Comparison of ENCODE assay signal across 22 cellular contexts in genomic region chr22:28369849-28370248, GRCh38.
A peak's percentile ranks its signal among the peaks of the same experiment; 100 is the strongest.
DNase-seq lines count a peak whose midpoint lies in the region; ATAC-seq, FAIRE-seq and TF ChIP-seq lines count a peak whose summit lies in the region.
"Had no signal": no experiment of that assay in that cellular context is flagged by ENCODE, and none has a peak within 500 bp of the region (broad histone marks: within the 10 kb centered on the region; RNA-seq: fewer than 3 reads in every experiment).

No MANE protein-coding gene starts in this region.

- no peak overlapping the region for H3K4me3 Mint-ChIP-seq in activated naive CD8-positive, alpha-beta T cell treated with anti-CD3 and anti-CD28 coated beads for 36 hours
- H3K4me3 Mint-ChIP-seq in activated naive CD8-positive, alpha-beta T cell treated with anti-CD3 and anti-CD28 coated beads, Interleukin-2, amount 50 U/mL, for 24 hours: no peak overlapping the region
- H3K4me3 Mint-ChIP-seq in stimulated activated effector memory CD8-positive, alpha-beta T cell treated with anti-CD3 and anti-CD28 coated beads, Interleukin-12 subunit alpha, Interleukin-12 subunit beta, amount 100 ng/mL, for 72 hours: no peak overlapping the region
- H3K4me3 Mint-ChIP-seq: CD4-positive, alpha-beta memory T cell; mesothelial cell of epicardium had no signal

- ATAC-seq in activated naive CD8-positive, alpha-beta T cell treated with anti-CD3 and anti-CD28 coated beads, Interleukin-2, amount 50 U/mL, for 24 hours: no peak
- ATAC-seq in K562 (peak; percentile 93), HG02970 (IDR thresholded peaks at IDR 0.05; ENCODE audit: low FRiP score, unreplicated experiment) (no peak)
- peak; percentile 66 for ATAC-seq in stimulated activated effector memory CD8-positive, alpha-beta T cell treated with anti-CD3 and anti-CD28 coated beads, Interleukin-12 subunit alpha, Interleukin-12 subunit beta, amount 100 ng/mL, for 72 hours
- ATAC-seq: gastrocnemius medialis had no signal

- CTCF ChIA-PET in K562 (lab: Yijun Ruan, JAX; ENCODE audit: low intra/inter-chr PET ratio): no interaction called here

- peak; percentile 51 for FAIRE-seq in K562 (lab: Jason Lieb, UNC)
- FAIRE-seq: TTC549 had no signal

- BruUV-seq in K562 (replicated peaks; lab: Mats Ljungman, UMichigan): no TSS peak

- no peaks in the 10 kb centered on the region for H3K9me1 ChIP-seq in K562 (ENCODE audit: control insufficient read depth, insufficient read depth, low read length)

- no peak overlapping the region for H3K9ac ChIP-seq in K562 (ENCODE audit: insufficient read depth in 1 of 2, low read depth in 2 of 2, low read length in 2 of 2)

- intact Hi-C loops in K562 (cut with micrococcal nuclease): no loop called here
- intact Hi-C loops in ovary (cut with DNase I): no loop called here

- H3K36me3 Mint-ChIP-seq in activated naive CD8-positive, alpha-beta T cell treated with anti-CD3 and anti-CD28 coated beads for 36 hours: peaks cover 2% of the 10 kb centered on the region
- H3K36me3 Mint-ChIP-seq in activated naive CD8-positive, alpha-beta T cell treated with anti-CD3 and anti-CD28 coated beads, Interleukin-2, amount 50 U/mL, for 24 hours (ENCODE audit: low read depth): no peaks in the 10 kb centered on the region
- no peaks in the 10 kb centered on the region for H3K36me3 Mint-ChIP-seq in stimulated activated effector memory CD8-positive, alpha-beta T cell treated with anti-CD3 and anti-CD28 coated beads, Interleukin-12 subunit alpha, Interleukin-12 subunit beta, amount 100 ng/mL, for 72 hours
- H3K36me3 Mint-ChIP-seq: CD4-positive, alpha-beta memory T cell had no signal

- peaks cover 30% of the 10 kb centered on the region for H3K4me1 Mint-ChIP-seq in activated naive CD8-positive, alpha-beta T cell treated with anti-CD3 and anti-CD28 coated beads for 36 hours
- H3K4me1 Mint-ChIP-seq in activated naive CD8-positive, alpha-beta T cell treated with anti-CD3 and anti-CD28 coated beads, Interleukin-2, amount 50 U/mL, for 24 hours: peaks cover 4% of the 10 kb centered on the region
- no peaks in the 10 kb centered on the region for H3K4me1 Mint-ChIP-seq in stimulated activated effector memory CD8-positive, alpha-beta T cell treated with anti-CD3 and anti-CD28 coated beads, Interleukin-12 subunit alpha, Interleukin-12 subunit beta, amount 100 ng/mL, for 72 hours

- H3K4me1 ChIP-seq in SJCRH30 (no peaks in the 10 kb centered on the region), K562 (replicated peaks in 1 of 2; ENCODE audit: control insufficient read depth in 2 of 2, insufficient read depth in 2 of 2, low read length in 2 of 2) (peaks cover 0 to 4% of the 10 kb centered on the region in 2 experiments; a peak in 2 of 5 replicates), ovary (ENCODE audit: insufficient read depth) (no peaks in the 10 kb centered on the region)
- H3K4me1 ChIP-seq: testis had no signal

- no peak for TF ChIP-seq CTCF in K562 (IDR thresholded peaks at IDR 0.05 in 2 of 3, conservative IDR thresholded peaks at IDR 0.05 in 1 of 3; ENCODE audit: insufficient read depth in 2 of 3, low read depth in 1 of 3, low read length in 3 of 3)
- TF ChIP-seq CTCF in ovary (IDR thresholded peaks at IDR 0.05): no peak

- peaks cover 4% of the 10 kb centered on the region for H3K9me3 Mint-ChIP-seq in activated naive CD8-positive, alpha-beta T cell treated with anti-CD3 and anti-CD28 coated beads for 36 hours
- no peaks in the 10 kb centered on the region for H3K9me3 Mint-ChIP-seq in activated naive CD8-positive, alpha-beta T cell treated with anti-CD3 and anti-CD28 coated beads, Interleukin-2, amount 50 U/mL, for 24 hours
- no peaks in the 10 kb centered on the region for H3K9me3 Mint-ChIP-seq in stimulated activated effector memory CD8-positive, alpha-beta T cell treated with anti-CD3 and anti-CD28 coated beads, Interleukin-12 subunit alpha, Interleukin-12 subunit beta, amount 100 ng/mL, for 72 hours

- POLR2A ChIA-PET in K562 (lab: Yijun Ruan, JAX): interaction anchor here (0.6 to 1.3 kb wide), 3 partner anchors 9 to 18 kb away, joined by 3 to 4 read pairs (median 3); no protein-coding TSS in a partner anchor

- TF ChIP-seq EP300 in K562 (IDR thresholded peaks at IDR 0.05; ENCODE audit: low read length): no peak
- no peak for TF ChIP-seq EP300 in ovary (IDR thresholded peaks at IDR 0.05)

- no peak overlapping the region for H3K27ac Mint-ChIP-seq in activated naive CD8-positive, alpha-beta T cell treated with anti-CD3 and anti-CD28 coated beads for 36 hours
- no peak overlapping the region for H3K27ac Mint-ChIP-seq in activated naive CD8-positive, alpha-beta T cell treated with anti-CD3 and anti-CD28 coated beads, Interleukin-2, amount 50 U/mL, for 24 hours
- H3K27ac Mint-ChIP-seq in stimulated activated effector memory CD8-positive, alpha-beta T cell treated with anti-CD3 and anti-CD28 coated beads, Interleukin-12 subunit alpha, Interleukin-12 subunit beta, amount 100 ng/mL, for 72 hours: no peak overlapping the region
- H3K27ac Mint-ChIP-seq: CD4-positive, alpha-beta memory T cell; mesothelial cell of epicardium had no signal

- peak overlapping the region; percentile 39 for H3K4me2 ChIP-seq in K562 (ENCODE audit: insufficient read depth, low read length)

- no peaks in the 10 kb centered on the region for H3K79me2 ChIP-seq in K562 (ENCODE audit: control insufficient read depth, insufficient read depth, low read length)

- no peak overlapping the region; the same call in 1 of the 2 replicates for H2AFZ ChIP-seq in K562 (ENCODE audit: low read depth, low read length)

- H3K27ac ChIP-seq in SJCRH30: no peak overlapping the region
- H3K27ac ChIP-seq in K562 (ENCODE audit: extremely low read depth, low read depth, low read length): peak overlapping the region; percentile 24; the same call in 1 of the 3 replicates
- H3K27ac ChIP-seq in ovary: no peak overlapping the region
- H3K27ac ChIP-seq: gastrocnemius medialis, testis had no signal

- 0% methylated on average over 2 of the region's 2 CpGs for WGBS in K562 (ENCODE audit: insufficient coverage, low coverage, missing lambda C conversion rate)
- WGBS in ovary, 3 donors: 69 to 78% (median 73%) methylated on average over 2 of the region's 2 CpGs

- H4K20me1 ChIP-seq in K562 (replicated peaks; ENCODE audit: control insufficient read depth, insufficient read depth, low read length): no peaks in the 10 kb centered on the region

- no peak overlapping the region for H3K4me3 ChIP-seq in SJCRH30
- no peak overlapping the region for H3K4me3 ChIP-seq in K562
- H3K4me3 ChIP-seq in ovary: no peak overlapping the region
- H3K4me3 ChIP-seq: gastrocnemius medialis, testis had no signal

- DNase-seq in activated naive CD8-positive, alpha-beta T cell treated with anti-CD3 and anti-CD28 coated beads for 36 hours: peak; percentile 2
- no peak for DNase-seq in activated naive CD8-positive, alpha-beta T cell treated with anti-CD3 and anti-CD28 coated beads, Interleukin-2, amount 50 U/mL, for 24 hours
- peak; percentile 4 to 9 for DNase-seq in SJCRH30
- DNase-seq in K562 (ENCODE audit: extremely low read depth in 1 of 4, low spot score in 3 of 4): peak; percentile 10 to 64 (median 35)
- no peak for DNase-seq in stimulated activated effector memory CD8-positive, alpha-beta T cell treated with anti-CD3 and anti-CD28 coated beads, Interleukin-12 subunit alpha, Interleukin-12 subunit beta, amount 100 ng/mL, for 72 hours (ENCODE audit: low spot score in 2 of 2)
- no peak for DNase-seq in ovary
- no peak for DNase-seq in stimulated activated CD8-positive, alpha-beta memory T cell treated with anti-CD3 and anti-CD28 coated beads, Interleukin-4, amount 100 ng/mL, for 48 hours
- DNase-seq: activated CD8-positive, alpha-beta memory T cell treated with anti-CD3 and anti-CD28 coated beads for 24 hours; activated effector memory CD4-positive, alpha-beta T cell treated with Interleukin-2 at 50 U/mL for 16 hours; anterior cingulate cortex; CD4-positive, alpha-beta memory T cell; central memory CD4-positive, alpha-beta T cell; DMS53; gastrocnemius medialis; HCEC 1CT; left cardiac atrium; NCI-H187 treated with DMSO at 0.1 percent for 48 hours; NCI-H510A; testis had no signal

- TF ChIP-seq POLR2A in K562 (conservative IDR thresholded peaks at IDR 0.05) (no peak), ovary (IDR thresholded peaks at IDR 0.05) (no peak)

- H3K27me3 ChIP-seq in SJCRH30 (no peaks in the 10 kb centered on the region), K562 (ENCODE audit: control insufficient read depth in 2 of 2, insufficient read depth in 2 of 2, low read length in 2 of 2) (no peaks in the 10 kb centered on the region), ovary (no peaks in the 10 kb centered on the region)
- H3K27me3 ChIP-seq: gastrocnemius medialis, testis had no signal

- H3K36me3 ChIP-seq in SJCRH30 (no peaks in the 10 kb centered on the region), K562 (ENCODE audit: control insufficient read depth, insufficient read depth, low read length) (no peaks in the 10 kb centered on the region), ovary (no peaks in the 10 kb centered on the region)
- H3K36me3 ChIP-seq: gastrocnemius medialis had no signal

- no peaks in the 10 kb centered on the region for H3K27me3 Mint-ChIP-seq in activated naive CD8-positive, alpha-beta T cell treated with anti-CD3 and anti-CD28 coated beads for 36 hours
- peaks cover 2% of the 10 kb centered on the region for H3K27me3 Mint-ChIP-seq in activated naive CD8-positive, alpha-beta T cell treated with anti-CD3 and anti-CD28 coated beads, Interleukin-2, amount 50 U/mL, for 24 hours

- in situ Hi-C loops in K562 (cut with MboI): no loop called here

- TF ChIP-seq RAD21 in K562 (CRISPR knock-in tag; conservative IDR thresholded peaks at IDR 0.05 in 1 of 2, IDR thresholded peaks at IDR 0.05 in 1 of 2): no peak

- H3K9me3 ChIP-seq in SJCRH30 (replicated peaks) (no peaks in the 10 kb centered on the region), K562 (replicated peaks; ENCODE audit: control insufficient read depth, insufficient read depth, low read depth, low read length) (no peaks in the 10 kb centered on the region), ovary (no peaks in the 10 kb centered on the region)
- H3K9me3 ChIP-seq: testis had no signal

TF ChIP-seq in K562, 482 proteins besides CTCF, POLR2A, EP300 and RAD21 (continues in another document):
- TF ChIP-seq POU5F1 (IDR thresholded peaks at IDR 0.05; ENCODE audit: borderline replicate concordance, low read depth, low read length, partially characterized antibody) (no peak), HMBOX1 (IDR thresholded peaks at IDR 0.05) (peak; percentile 17; the same call in 1 of the 2 replicates)

Comparison
In these comparisons a context has a peak if more than half of its experiments do, and no peak if none do; other contexts are left out.
1. DNase-seq: peak in activated naive CD8-positive, alpha-beta T cell treated with anti-CD3 and anti-CD28 coated beads for 36 hours (single experiment), SJCRH30 (2 of 2) and K562 (4 of 4); none in activated naive CD8-positive, alpha-beta T cell treated with anti-CD3 and anti-CD28 coated beads, Interleukin-2, amount 50 U/mL, for 24 hours (single experiment), stimulated activated effector memory CD8-positive, alpha-beta T cell treated with anti-CD3 and anti-CD28 coated beads, Interleukin-12 subunit alpha, Interleukin-12 subunit beta, amount 100 ng/mL, for 72 hours (0 of 2), ovary (0 of 5) and stimulated activated CD8-positive, alpha-beta memory T cell treated with anti-CD3 and anti-CD28 coated beads, Interleukin-4, amount 100 ng/mL, for 48 hours (single experiment).
2. ATAC-seq: peak in K562 (single experiment) and stimulated activated effector memory CD8-positive, alpha-beta T cell treated with anti-CD3 and anti-CD28 coated beads, Interleukin-12 subunit alpha, Interleukin-12 subunit beta, amount 100 ng/mL, for 72 hours (single experiment); none in activated naive CD8-positive, alpha-beta T cell treated with anti-CD3 and anti-CD28 coated beads, Interleukin-2, amount 50 U/mL, for 24 hours (single experiment) and HG02970 (single experiment).